8 cellular contexts compared by ENCODE assay signal in genomic region chr16:74296120-74296464, GRCh38. TPM values are rescaled to one million over a fixed set of nuclear protein-coding genes. Genes with fewer than 3 reads are reported as not detected.
A peak's percentile ranks its signal among the peaks of the same experiment; 100 is the strongest.
DNase-seq lines count a peak whose midpoint lies in the region; ATAC-seq and TF ChIP-seq lines count a peak whose summit lies in the region.

No MANE protein-coding gene starts in this region.

- H3K27me3 Mint-ChIP-seq in activated T-helper 17 cell treated with anti-CD3 and anti-CD28 coated beads, Interleukin-2, amount 50 U/mL, for 72 hours: no peaks in the 10 kb centered on the region

- H3K9me3 ChIP-seq in iPS-20b (ENCODE audit: insufficient read depth, low read depth, low read length): peaks cover 3% of the 10 kb centered on the region; the same call in 1 of the 2 replicates

- H3K36me3 Mint-ChIP-seq in activated T-helper 17 cell treated with anti-CD3 and anti-CD28 coated beads, Interleukin-2, amount 50 U/mL, for 72 hours (ENCODE audit: low read depth): peaks cover 51% of the 10 kb centered on the region

- peak overlapping the region; percentile 98 for H3K27ac Mint-ChIP-seq in activated T-helper 17 cell treated with anti-CD3 and anti-CD28 coated beads, Interleukin-2, amount 50 U/mL, for 72 hours

- H3K4me1 Mint-ChIP-seq in activated T-helper 17 cell treated with anti-CD3 and anti-CD28 coated beads, Interleukin-2, amount 50 U/mL, for 72 hours: peaks cover 12% of the 10 kb centered on the region

- DNase-seq in AG09309 (ENCODE audit: low read depth) (no peak), substantia nigra (lab: John Stamatoyannopoulos, UW) (no peak), sciatic nerve (ENCODE audit: low spot score) (no peak), dermis blood vessel endothelial cell (no peak)

- H3K27me3 ChIP-seq in iPS-20b (ENCODE audit: insufficient read depth, low read length): peaks cover 10% of the 10 kb centered on the region; the same call in 1 of the 2 replicates

- peak overlapping the region; percentile 96 for H3K4me3 Mint-ChIP-seq in activated T-helper 17 cell treated with anti-CD3 and anti-CD28 coated beads, Interleukin-2, amount 50 U/mL, for 72 hours

- peaks cover 31% of the 10 kb centered on the region for H3K36me3 ChIP-seq in iPS-20b (ENCODE audit: insufficient read depth, low read depth, low read length)

- no peak for TF ChIP-seq CTCF in AG09309 (IDR thresholded peaks at IDR 0.05; ENCODE audit: control insufficient read depth, insufficient read depth, low read depth, low read length, missing control alignments)

- H3K27ac ChIP-seq in iPS-20b (ENCODE audit: low read length) (peak overlapping the region; percentile 72), substantia nigra (ENCODE audit: low read depth, low read length, poor library complexity, severe bottlenecking) (peak overlapping the region; percentile 89)

- H3K4me1 ChIP-seq in iPS-20b (ENCODE audit: insufficient read depth, low read length): no peaks in the 10 kb centered on the region; the same call in 1 of the 2 replicates

- no peaks in the 10 kb centered on the region for H3K9me3 Mint-ChIP-seq in activated T-helper 17 cell treated with anti-CD3 and anti-CD28 coated beads, Interleukin-2, amount 50 U/mL, for 72 hours

- H3K4me3 ChIP-seq in AG09309 (ENCODE audit: control insufficient read depth, low read depth, low read length) (peak overlapping the region; percentile 88), iPS-20b (ENCODE audit: low read length) (peak overlapping the region; percentile 96)

- H3K9ac ChIP-seq in iPS-20b (ENCODE audit: low read depth, low read length): peak overlapping the region; percentile 96

- intact Hi-C loops in sciatic nerve (cut with DNase I): no loop called here

- ATAC-seq in GM19043 (IDR thresholded peaks at IDR 0.05; ENCODE audit: low read depth, unreplicated experiment) (peak; percentile 5), HG03460 (IDR thresholded peaks at IDR 0.05; ENCODE audit: unreplicated experiment) (peak; percentile 2), sciatic nerve (no peak)
- ATAC-seq in activated T-helper 17 cell treated with anti-CD3 and anti-CD28 coated beads, Interleukin-2, amount 50 U/mL, for 72 hours (replicated peaks): peak; percentile 4

RNA-seq across cellular contexts. Expression of gene PSMD7, which starts 0.5 kb away (rescaled TPM):
- total RNA-seq in activated T-helper 17 cell treated with anti-CD3 and anti-CD28 coated beads, Interleukin-2, amount 50 U/mL, for 72 hours: 100 to 1,000 TPM in 1 of 2 donors, 10 to 100 TPM in 1; 72.7 to 120 TPM
- 64.9 TPM for total RNA-seq in sciatic nerve
- total RNA-seq in dermis blood vessel endothelial cell: 75.4 and 143 TPM in 2 replicates
